Comparison of ENCODE assay signal across 23 cellular contexts in the genomic region with DNA sequence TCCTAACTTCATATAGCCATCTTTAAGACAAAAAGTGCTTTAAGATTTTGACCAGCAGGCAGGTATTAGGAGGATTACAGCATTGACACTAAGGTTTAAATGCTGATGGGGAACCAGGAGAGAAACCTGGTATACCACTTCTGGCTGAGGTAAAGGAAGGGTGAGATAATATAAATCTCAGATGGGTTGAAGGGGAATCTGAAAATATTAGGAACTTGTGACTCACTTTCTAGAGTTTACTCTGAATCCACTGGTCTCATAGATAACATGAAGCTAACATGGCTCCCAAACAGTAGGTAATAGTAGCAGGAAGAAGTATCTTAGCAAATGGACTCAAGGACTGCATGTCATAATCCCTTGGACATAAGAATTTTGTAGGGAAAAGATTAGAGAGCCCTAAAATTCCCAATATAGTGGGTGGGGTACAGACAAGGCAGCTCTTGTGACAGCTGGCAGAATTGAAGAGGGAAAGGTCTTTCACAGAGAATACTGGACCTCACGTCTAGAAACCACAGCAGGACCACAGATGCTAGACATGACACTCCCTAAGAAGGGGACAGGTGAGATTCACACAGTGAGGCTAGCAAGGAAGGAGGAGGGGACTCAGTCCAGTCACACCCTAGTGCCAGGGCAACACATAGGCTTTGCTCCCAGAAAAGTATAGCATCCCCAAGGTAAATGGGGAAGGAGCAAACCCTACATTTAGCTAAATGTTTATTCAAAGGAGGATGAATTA. TPM values are rescaled to one million over a fixed set of nuclear protein-coding genes. Genes with fewer than 3 reads are reported as not detected.
DNase-seq lines count a peak whose midpoint lies in the region; ATAC-seq, FAIRE-seq and TF ChIP-seq lines count a peak whose summit lies in the region.
"Had no signal": no experiment of that assay in that cellular context is flagged by ENCODE, and none has a peak within 500 bp of the region (broad histone marks: within the 10 kb centered on the region; RNA-seq: fewer than 3 reads in every experiment).

No MANE protein-coding gene starts in this region.

- no peaks in the 10 kb centered on the region for H3K79me1 ChIP-seq in mesenchymal stem cell (replicated peaks; ENCODE audit: low read length, poor library complexity, severe bottlenecking)

- DNase-seq in MCF 10A (ENCODE audit: unreplicated experiment), result no peak
- DNase-seq in breast epithelium (ENCODE audit: low spot score in 2 of 2), result no peak
- DNase-seq in mammary epithelial cell, result no peak
- peak; percentile 44 for DNase-seq in osteoblast (ENCODE audit: insufficient read length, low spot score, missing footprints)
- no peak for DNase-seq in stimulated activated naive CD8-positive, alpha-beta T cell treated with anti-CD3 and anti-CD28 coated beads, Interleukin-15, amount 100 ng/mL, for 72 hours
- DNase-seq in activated naive CD4-positive, alpha-beta T cell treated with anti-CD3 and anti-CD28 coated beads for 36 hours, result no peak
- DNase-seq in mesenchymal stem cell, result no peak
- DNase-seq in frontal cortex (ENCODE audit: low spot score in 2 of 2), result no peak
- DNase-seq: BE2C; CD8-positive, alpha-beta T cell; COR-L47; DMS153; DMS79 treated with DMSO at 0.1 percent for 48 hours; EL; IMR-90 had no signal

- H3K4me3 ChIP-seq in breast epithelium (no peak overlapping the region), mammary epithelial cell (replicated peaks in 1 of 3; ENCODE audit: insufficient read depth in 1 of 3, low read depth in 2 of 3, low read length in 3 of 3) (no peak overlapping the region), osteoblast (ENCODE audit: insufficient read depth, low read length) (no peak overlapping the region), mesenchymal stem cell (ENCODE audit: insufficient read depth in 1 of 2, low read depth in 1 of 2, low read length in 2 of 2) (no peak overlapping the region)
- H3K4me3 ChIP-seq: A549 had no signal

- H4K20me1 ChIP-seq in mammary epithelial cell (ENCODE audit: insufficient read depth, low read length), result no peaks in the 10 kb centered on the region
- H4K20me1 ChIP-seq in osteoblast (ENCODE audit: insufficient read depth, low read length), result no peaks in the 10 kb centered on the region

- H3K9ac ChIP-seq in mammary epithelial cell (ENCODE audit: insufficient read depth, low read length) (no peak overlapping the region), mesenchymal stem cell (ENCODE audit: low read length) (no peak overlapping the region)

- no peaks in the 10 kb centered on the region for H3K4me1 ChIP-seq in breast epithelium
- H3K4me1 ChIP-seq in mammary epithelial cell (ENCODE audit: insufficient read depth, low read length), result peaks cover 25% of the 10 kb centered on the region
- H3K4me1 ChIP-seq in osteoblast (ENCODE audit: insufficient read depth, low read length), result peaks cover 16% of the 10 kb centered on the region
- H3K4me1 ChIP-seq in mesenchymal stem cell (ENCODE audit: control insufficient read depth, insufficient read depth, low read depth, low read length), result peaks cover 3% of the 10 kb centered on the region
- H3K4me1 ChIP-seq: A549, BE2C had no signal

- H2AFZ ChIP-seq in mammary epithelial cell (ENCODE audit: low read depth, low read length), result peak overlapping the region; percentile 4
- H2AFZ ChIP-seq in osteoblast (ENCODE audit: low read length), result no peak overlapping the region
- H2AFZ ChIP-seq in mesenchymal stem cell (ENCODE audit: low read depth, low read length), result no peak overlapping the region

- POLR2A ChIA-PET in MCF 10A (lab: Yijun Ruan, JAX), result interaction anchor here (0.6 to 3.2 kb wide), 7 partner anchors 22 to 1403 kb away, joined by 3 to 7 read pairs (median 3); no protein-coding TSS in a partner anchor

- H4K91ac ChIP-seq in mesenchymal stem cell (ENCODE audit: low read length), result no peak overlapping the region

- no peak overlapping the region for H2BK12ac ChIP-seq in mesenchymal stem cell (ENCODE audit: low read length in 2 of 2)

- ATAC-seq in stimulated activated naive CD8-positive, alpha-beta T cell treated with anti-CD3 and anti-CD28 coated beads, Interleukin-15, amount 100 ng/mL, for 72 hours, result peak; percentile 86
- ATAC-seq: A549; CD8-positive, alpha-beta T cell had no signal

- peak overlapping the region; percentile 86 for H3K27ac Mint-ChIP-seq in MCF 10A (ENCODE audit: low read depth, unreplicated experiment)
- H3K27ac Mint-ChIP-seq in stimulated activated naive CD8-positive, alpha-beta T cell treated with anti-CD3 and anti-CD28 coated beads, Interleukin-15, amount 100 ng/mL, for 72 hours, result peak overlapping the region in 1 of 2 donors; percentile 79
- no peak overlapping the region for H3K27ac Mint-ChIP-seq in activated naive CD4-positive, alpha-beta T cell treated with anti-CD3 and anti-CD28 coated beads for 36 hours
- H3K27ac Mint-ChIP-seq: CD8-positive, alpha-beta T cell had no signal

- dilution Hi-C loops in mammary epithelial cell (cut with HindIII; ENCODE audit: low sequenced_read_pairs), result no loop called here

- in situ Hi-C loops in mammary epithelial cell (cut with MboI; ENCODE audit: low sequenced_read_pairs in 2 of 2), result loop anchor here in 1 of 2 donors (10.0 to 25.0 kb wide), 2 partner anchors 122 to 564 kb away; partner anchors contain the start of gene CDK14

- H3K27me3 ChIP-seq in breast epithelium, result no peaks in the 10 kb centered on the region
- no peaks in the 10 kb centered on the region for H3K27me3 ChIP-seq in mammary epithelial cell (ENCODE audit: insufficient read depth, low read length)
- no peaks in the 10 kb centered on the region for H3K27me3 ChIP-seq in osteoblast (ENCODE audit: insufficient read depth, low read length)
- no peaks in the 10 kb centered on the region for H3K27me3 ChIP-seq in mesenchymal stem cell (ENCODE audit: control insufficient read depth in 1 of 2, insufficient read depth in 1 of 2, low read length in 2 of 2)
- H3K27me3 ChIP-seq: BE2C had no signal

- no peak overlapping the region for H3K4me2 ChIP-seq in mammary epithelial cell (ENCODE audit: insufficient read depth, low read depth, low read length)
- H3K4me2 ChIP-seq in osteoblast (ENCODE audit: insufficient read depth, low read length), result no peak overlapping the region
- no peak overlapping the region for H3K4me2 ChIP-seq in mesenchymal stem cell (ENCODE audit: low read length, poor library complexity, severe bottlenecking)
- H3K4me2 ChIP-seq: A549 had no signal

- BruUV-seq in MCF 10A (replicated peaks; lab: Mats Ljungman, UMichigan), result no TSS peak
- no TSS peak for BruUV-seq in mammary epithelial cell (replicated peaks; lab: Mats Ljungman, UMichigan)

- H4K8ac ChIP-seq in mesenchymal stem cell (ENCODE audit: low read length), result no peak overlapping the region

- CTCF ChIA-PET in MCF 10A (lab: Yijun Ruan, JAX), result interaction anchor here (0.6 to 2.9 kb wide), 7 partner anchors 18 to 629 kb away, joined by 3 to 16 read pairs (median 4); no protein-coding TSS in a partner anchor
- CTCF ChIA-PET in mammary epithelial cell (lab: Charles Lee; ENCODE audit: low non-redundant PET), result no interaction called here
- CTCF ChIA-PET in activated naive CD4-positive, alpha-beta T cell treated with anti-CD3 and anti-CD28 coated beads for 36 hours (lab: Charles Lee), result no interaction called here

- peaks cover 7% of the 10 kb centered on the region for H3K9me3 Mint-ChIP-seq in MCF 10A (ENCODE audit: unreplicated experiment)
- H3K9me3 Mint-ChIP-seq in stimulated activated naive CD8-positive, alpha-beta T cell treated with anti-CD3 and anti-CD28 coated beads, Interleukin-15, amount 100 ng/mL, for 72 hours, result no peaks in the 10 kb centered on the region
- H3K9me3 Mint-ChIP-seq in activated naive CD4-positive, alpha-beta T cell treated with anti-CD3 and anti-CD28 coated beads for 36 hours, result no peaks in the 10 kb centered on the region
- H3K9me3 Mint-ChIP-seq: CD8-positive, alpha-beta T cell had no signal

- H3K4me1 Mint-ChIP-seq in MCF 10A (ENCODE audit: insufficient read depth, unreplicated experiment), result peaks cover 33% of the 10 kb centered on the region
- H3K4me1 Mint-ChIP-seq in stimulated activated naive CD8-positive, alpha-beta T cell treated with anti-CD3 and anti-CD28 coated beads, Interleukin-15, amount 100 ng/mL, for 72 hours, result no peaks in the 10 kb centered on the region
- H3K4me1 Mint-ChIP-seq in activated naive CD4-positive, alpha-beta T cell treated with anti-CD3 and anti-CD28 coated beads for 36 hours (ENCODE audit: low read depth), result peaks cover 2% of the 10 kb centered on the region

- no peak overlapping the region for H3K18ac ChIP-seq in mesenchymal stem cell (ENCODE audit: low read depth in 1 of 2, low read length in 2 of 2)

- intact Hi-C loops in MCF 10A (cut with micrococcal nuclease) (no loop called here), breast epithelium (cut with DNase I; ENCODE audit: low total_unique reads) (no loop called here), mammary epithelial cell (cut with micrococcal nuclease) (no loop called here)
- intact Hi-C loops in activated naive CD4-positive, alpha-beta T cell treated with anti-CD3 and anti-CD28 coated beads for 36 hours (cut with micrococcal nuclease), result no loop called here

- H3K79me2 ChIP-seq in mammary epithelial cell (ENCODE audit: insufficient read depth, low read length) (no peaks in the 10 kb centered on the region), osteoblast (ENCODE audit: insufficient read depth, low read length) (no peaks in the 10 kb centered on the region)

- no peaks in the 10 kb centered on the region for H3K27me3 Mint-ChIP-seq in MCF 10A (ENCODE audit: insufficient read depth, unreplicated experiment)
- peaks cover 43% of the 10 kb centered on the region for H3K27me3 Mint-ChIP-seq in stimulated activated naive CD8-positive, alpha-beta T cell treated with anti-CD3 and anti-CD28 coated beads, Interleukin-15, amount 100 ng/mL, for 72 hours
- H3K27me3 Mint-ChIP-seq in activated naive CD4-positive, alpha-beta T cell treated with anti-CD3 and anti-CD28 coated beads for 36 hours (ENCODE audit: low read depth), result peaks cover 14% of the 10 kb centered on the region

- H2BK120ac ChIP-seq in mesenchymal stem cell (ENCODE audit: low read depth, low read length), result no peak overlapping the region

- no peak overlapping the region for H3K27ac ChIP-seq in breast epithelium
- no peak overlapping the region for H3K27ac ChIP-seq in mammary epithelial cell (ENCODE audit: insufficient read depth, low read depth, low read length)
- no peak overlapping the region for H3K27ac ChIP-seq in osteoblast (ENCODE audit: low read depth, low read length)
- H3K27ac ChIP-seq in mesenchymal stem cell (ENCODE audit: low read length, poor library complexity, severe bottlenecking), result no peak overlapping the region
- H3K27ac ChIP-seq: A549, C4-2B had no signal

- H3K4ac ChIP-seq in mesenchymal stem cell (ENCODE audit: low read depth in 1 of 2, low read length in 2 of 2), result no peak overlapping the region

- no peak overlapping the region for H3K4me3 Mint-ChIP-seq in MCF 10A (ENCODE audit: unreplicated experiment)
- no peak overlapping the region for H3K4me3 Mint-ChIP-seq in stimulated activated naive CD8-positive, alpha-beta T cell treated with anti-CD3 and anti-CD28 coated beads, Interleukin-15, amount 100 ng/mL, for 72 hours
- H3K4me3 Mint-ChIP-seq in activated naive CD4-positive, alpha-beta T cell treated with anti-CD3 and anti-CD28 coated beads for 36 hours, result no peak overlapping the region
- H3K4me3 Mint-ChIP-seq: CD8-positive, alpha-beta T cell had no signal

- no peak overlapping the region for H3K23ac ChIP-seq in mesenchymal stem cell (ENCODE audit: low read length in 2 of 2)

- no peak overlapping the region for H2AK5ac ChIP-seq in mesenchymal stem cell (ENCODE audit: low read length, severe bottlenecking)

- H3K9me3 ChIP-seq in breast epithelium (no peaks in the 10 kb centered on the region), mammary epithelial cell (replicated peaks; ENCODE audit: insufficient read depth, low read length) (no peaks in the 10 kb centered on the region), osteoblast (ENCODE audit: low read depth, low read length) (no peaks in the 10 kb centered on the region), mesenchymal stem cell (ENCODE audit: control insufficient read depth, low read length) (no peaks in the 10 kb centered on the region)
- H3K9me3 ChIP-seq: A549, BE2C had no signal

- TF ChIP-seq CTCF in MCF 10A (IDR thresholded peaks at IDR 0.05; ENCODE audit: unreplicated experiment) (no peak), breast epithelium (IDR thresholded peaks at IDR 0.05) (no peak), mammary epithelial cell (conservative IDR thresholded peaks at IDR 0.05 in 1 of 2, IDR thresholded peaks at IDR 0.05 in 1 of 2; ENCODE audit: extremely low read depth in 1 of 2, insufficient read depth in 1 of 2, low read depth in 1 of 2, low read length in 2 of 2) (no peak), osteoblast (IDR thresholded peaks at IDR 0.05; ENCODE audit: extremely low read depth, low read depth, low read length) (no peak)

- no peak overlapping the region for H2BK5ac ChIP-seq in mesenchymal stem cell (ENCODE audit: low read depth, low read length, poor library complexity, severe bottlenecking)

- FAIRE-seq in frontal cortex (lab: Jason Lieb, UNC), result no peak
- FAIRE-seq: A549, D721Med, G401.6, GM12892, H54 had no signal

- H3K36me3 Mint-ChIP-seq in MCF 10A (ENCODE audit: insufficient read depth, unreplicated experiment), result no peaks in the 10 kb centered on the region
- H3K36me3 Mint-ChIP-seq in activated naive CD4-positive, alpha-beta T cell treated with anti-CD3 and anti-CD28 coated beads for 36 hours (ENCODE audit: low read depth), result no peaks in the 10 kb centered on the region
- H3K36me3 Mint-ChIP-seq: CD8-positive, alpha-beta T cell had no signal

- H3K14ac ChIP-seq in mesenchymal stem cell (ENCODE audit: low read length in 2 of 2), result no peak overlapping the region

- H2BK15ac ChIP-seq in mesenchymal stem cell (ENCODE audit: low read depth, poor library complexity, severe bottlenecking), result no peak overlapping the region

- 100% methylated on average over 1 of the region's 1 CpG for WGBS in mammary epithelial cell (ENCODE audit: low coverage, missing lambda C conversion rate)
- 75% methylated on average over 1 of the region's 1 CpG for WGBS in mesenchymal stem cell

- TF ChIP-seq POLR2A in breast epithelium (IDR thresholded peaks at IDR 0.05), result no peak

- H3K36me3 ChIP-seq in breast epithelium (no peaks in the 10 kb centered on the region), mammary epithelial cell (ENCODE audit: insufficient read depth, low read length) (no peaks in the 10 kb centered on the region), osteoblast (ENCODE audit: insufficient read depth, low read length) (no peaks in the 10 kb centered on the region), mesenchymal stem cell (ENCODE audit: control insufficient read depth in 1 of 2, insufficient read depth in 2 of 2, low read depth in 1 of 2, low read length in 2 of 2) (no peaks in the 10 kb centered on the region)
- H3K36me3 ChIP-seq: BE2C had no signal

RNA-seq across cellular contexts. Expression of gene PTTG1IP2, which starts 3.5 kb away (rescaled TPM):
- not detected in 2 replicates for total RNA-seq in MCF 10A (2022)
- not detected for total RNA-seq in breast epithelium
- not detected for total RNA-seq in mammary epithelial cell
- not detected for polyA plus RNA-seq in mammary epithelial cell
- polyA minus RNA-seq in mammary epithelial cell, result not detected
- not detected in 2 replicates for total RNA-seq in osteoblast
- total RNA-seq in activated naive CD4-positive, alpha-beta T cell treated with anti-CD3 and anti-CD28 coated beads for 36 hours, result not detected
- not detected for polyA plus RNA-seq in mesenchymal stem cell (2013, experiment 1 of 2)
- not detected for polyA plus RNA-seq in mesenchymal stem cell (2013, experiment 2 of 2)
- total RNA-seq in frontal cortex, result not detected
- total RNA-seq: CD8-positive, alpha-beta T cell; HT-29; IMR-90 had no signal
- polyA plus RNA-seq: A549, AG04450, IMR-90 had no signal
